ENCODE assay signal across 19 cellular contexts in the genomic region with DNA sequence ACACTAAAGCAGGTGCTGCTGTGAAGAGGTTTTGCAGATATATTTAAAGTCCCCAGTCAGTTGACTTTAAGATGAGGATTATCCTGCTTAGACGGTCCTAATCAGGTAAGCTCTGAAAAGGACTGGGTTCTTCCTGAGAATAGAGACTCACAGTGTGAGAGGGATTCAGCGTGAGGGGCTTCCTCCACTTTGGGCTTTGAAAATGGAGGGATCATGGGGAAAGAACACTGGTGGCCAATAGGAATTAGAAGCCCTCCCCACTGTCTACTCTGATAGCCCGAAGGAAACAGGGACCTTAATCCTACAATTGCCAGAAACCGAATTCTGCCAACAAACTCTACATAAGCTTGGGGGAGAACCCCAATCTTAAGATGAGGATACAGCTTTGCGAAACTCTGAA. TPM values are rescaled to one million over a fixed set of nuclear protein-coding genes. Genes with fewer than 3 reads are reported as not detected.
A peak's percentile ranks its signal among the peaks of the same experiment; 100 is the strongest.
DNase-seq lines count a peak whose midpoint lies in the region; ATAC-seq and TF ChIP-seq lines count a peak whose summit lies in the region.
"Had no signal": no experiment of that assay in that cellular context is flagged by ENCODE, and none has a peak within 500 bp of the region (broad histone marks: within the 10 kb centered on the region; RNA-seq: fewer than 3 reads in every experiment).

No MANE protein-coding gene starts in this region.

- H3K4me3 ChIP-seq in smooth muscle cell, result no peak overlapping the region
- H3K4me3 ChIP-seq: BLaER1 treated with 17β-estradiol and CSF1 and Interleukin-3, amounts not matched to agents 10 nM and 100 nM; GM12878; HAP-1 had no signal

- no peak overlapping the region for H3K9ac ChIP-seq in smooth muscle cell (ENCODE audit: low read depth)
- H3K9ac ChIP-seq: BLaER1 treated with 17β-estradiol and CSF1 and Interleukin-3, amounts not matched to agents 10 nM and 100 nM had no signal

- no peak overlapping the region for H3K4me2 ChIP-seq in smooth muscle cell

- WGBS in smooth muscle cell (ENCODE audit: low lambda C conversion rate), result 89% methylated on average over 5 of the region's 5 CpGs

- H3K79me2 ChIP-seq in smooth muscle cell (ENCODE audit: low read depth), result no peaks in the 10 kb centered on the region

- H3K27ac Mint-ChIP-seq in HFFc6, result peak overlapping the region; percentile 92; the same call in 1 of the 2 replicates
- H3K27ac Mint-ChIP-seq in T-helper 17 cell, result no peak overlapping the region
- H3K27ac Mint-ChIP-seq: B cell; CD8-positive, alpha-beta T cell had no signal

- no peaks in the 10 kb centered on the region for H3K4me1 ChIP-seq in smooth muscle cell (ENCODE audit: low read depth)
- H3K4me1 ChIP-seq: HAP-1 had no signal

- no peak for TF ChIP-seq CTCF in HFFc6 (IDR thresholded peaks at IDR 0.05)
- TF ChIP-seq CTCF in smooth muscle cell (IDR thresholded peaks at IDR 0.05; ENCODE audit: borderline replicate concordance, insufficient read depth, poor library complexity, severe bottlenecking), result no peak

- ATAC-seq in T-helper 17 cell, result no peak
- ATAC-seq: CD8-positive, alpha-beta T cell; GM12878 had no signal

- H3K27me3 Mint-ChIP-seq in HFFc6 (ENCODE audit: insufficient read depth) (peaks cover 26% of the 10 kb centered on the region), T-helper 17 cell (peaks cover 28% of the 10 kb centered on the region)

- DNase-seq in HFFc6, result no peak
- DNase-seq in NCI-H82 treated with DMSO at 0.1 percent for 48 hours (lab: John Stamatoyannopoulos, UW; ENCODE audit: unreplicated experiment), result peak; percentile 63
- no peak for DNase-seq in epithelial cell of prostate (ENCODE audit: low read depth, low spot score)
- DNase-seq in smooth muscle cell (lab: John Stamatoyannopoulos, UW; ENCODE audit: unreplicated experiment), result no peak
- DNase-seq in T-helper 17 cell, result no peak
- no peak for DNase-seq in activated effector memory CD4-positive, alpha-beta T cell treated with anti-CD3 and anti-CD28 coated beads, Interleukin-2, amount 50 U/mL, for 16 hours
- no peak for DNase-seq in NCI-H2107 (lab: John Stamatoyannopoulos, UW)
- DNase-seq: Calu3; CD8-positive, alpha-beta T cell; DMS 273 treated with DMSO at 0.1 percent for 48 hours; DMS53; DND-41; IMR-90 had no signal

- H4K20me1 ChIP-seq in smooth muscle cell (ENCODE audit: low read depth), result no peaks in the 10 kb centered on the region
- H4K20me1 ChIP-seq: BLaER1 treated with 17β-estradiol and CSF1 and Interleukin-3, amounts not matched to agents 10 nM and 100 nM had no signal

- H3K9me3 ChIP-seq in smooth muscle cell (replicated peaks; ENCODE audit: low read depth) (no peaks in the 10 kb centered on the region), T-helper 17 cell (ENCODE audit: control insufficient read depth, low read length, poor library complexity, severe bottlenecking) (no peaks in the 10 kb centered on the region)
- H3K9me3 ChIP-seq: HAP-1 had no signal

- H3K27ac ChIP-seq in epithelial cell of prostate (peak overlapping the region; percentile 87), smooth muscle cell (ENCODE audit: low read depth) (peak overlapping the region; percentile 25)

- no peaks in the 10 kb centered on the region for H3K9me3 Mint-ChIP-seq in HFFc6
- H3K9me3 Mint-ChIP-seq: CD8-positive, alpha-beta T cell had no signal

- no peak overlapping the region for H2AFZ ChIP-seq in smooth muscle cell (ENCODE audit: low read depth)

- H3F3A ChIP-seq in smooth muscle cell (ENCODE audit: low read depth), result no peaks in the 10 kb centered on the region

- H3K36me3 ChIP-seq in smooth muscle cell (ENCODE audit: low read depth), result no peaks in the 10 kb centered on the region
- H3K36me3 ChIP-seq: BLaER1 treated with 17β-estradiol and CSF1 and Interleukin-3, amounts not matched to agents 10 nM and 100 nM; HAP-1 had no signal

- H3K4me3 Mint-ChIP-seq in HFFc6, result no peak overlapping the region
- H3K4me3 Mint-ChIP-seq in T-helper 17 cell, result no peak overlapping the region
- H3K4me3 Mint-ChIP-seq: B cell; CD8-positive, alpha-beta T cell had no signal

- H3K36me3 Mint-ChIP-seq in HFFc6 (ENCODE audit: low read depth), result no peaks in the 10 kb centered on the region
- peaks cover 3% of the 10 kb centered on the region for H3K36me3 Mint-ChIP-seq in T-helper 17 cell (ENCODE audit: low read depth)

- peaks cover 24% of the 10 kb centered on the region for H3K27me3 ChIP-seq in smooth muscle cell (ENCODE audit: low read depth)

- H3K4me1 Mint-ChIP-seq in HFFc6 (ENCODE audit: low read depth) (peaks cover 31% of the 10 kb centered on the region), T-helper 17 cell (peaks cover 7% of the 10 kb centered on the region)

RNA-seq across cellular contexts. Expression of gene HLA-G, which starts 29.7 kb away (rescaled TPM):
- under 1 TPM in 4 of 6 experiments, not detected in 2; 0.16 to 0.48 (median 0.24) TPM for total RNA-seq in HFFc6 (2021; fragmentation: NEBNext Ultra II Directional; extraction: Animal tissue kit (Norgen Biotek cat#: 25700))
- total RNA-seq in smooth muscle cell (0.22 and 0.36 TPM in 2 replicates), T-helper 17 cell (under 1 TPM in 1 of 2 donors, not detected in 1; 0.85 TPM)
- 1.7 and 3.5 TPM in 2 replicates for polyA plus RNA-seq in smooth muscle cell
- total RNA-seq: A172, G401, IMR-90 had no signal
- polyA plus RNA-seq: IMR-90 had no signal
